ENCODE assay signal across 8 cellular contexts in the genomic region with DNA sequence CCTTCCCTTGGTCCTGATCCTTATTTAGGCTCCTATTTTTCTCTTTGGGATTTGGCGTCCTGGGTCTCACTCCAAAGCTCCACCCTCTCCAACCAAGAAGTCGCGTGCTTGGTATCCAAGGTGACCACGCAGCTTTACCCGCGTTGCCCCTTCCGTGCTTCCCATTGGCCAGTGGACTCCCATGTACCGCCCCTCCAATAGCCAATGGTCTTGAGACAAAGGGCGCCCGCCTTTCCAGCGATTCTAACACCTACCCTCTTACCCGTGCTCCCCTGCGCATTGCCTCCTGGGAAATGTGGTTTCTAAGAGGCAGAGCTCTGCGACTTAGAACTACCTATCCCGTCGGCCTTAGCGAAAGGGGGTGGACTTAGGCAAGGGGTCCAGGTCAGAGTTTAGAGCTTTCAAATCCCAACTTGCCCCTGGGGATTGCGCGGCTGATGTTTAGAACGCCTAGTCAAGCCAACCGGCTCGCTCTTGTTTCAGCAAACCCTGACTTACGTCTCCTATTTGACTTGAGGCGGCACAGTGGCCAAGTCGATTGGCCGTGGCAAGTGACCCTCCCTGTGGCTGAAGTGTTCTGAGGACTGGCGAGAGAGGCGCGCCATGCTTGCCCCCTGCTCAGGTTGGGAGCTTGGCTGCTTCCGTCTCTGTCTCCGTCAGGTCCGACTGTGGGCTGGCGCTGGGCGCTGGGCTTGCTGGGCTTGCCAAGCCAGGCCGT. TPM values are rescaled to one million over a fixed set of nuclear protein-coding genes. Genes with fewer than 3 reads are reported as not detected.
A peak's percentile ranks its signal among the peaks of the same experiment; 100 is the strongest.
DNase-seq lines count a peak whose midpoint lies in the region; ATAC-seq and TF ChIP-seq lines count a peak whose summit lies in the region.
"Not testable (repeated sequence)": the region's sequence is repeated elsewhere in the genome, so short reads cannot be mapped to it uniquely, and the experiment has no call there.

Gene FAM185A (plus strand): TSS at position 395 of the 718 bp plus-strand sequence. CDS start 209 bp downstream, at position 604.

- not testable (repeated sequence) for H3K27me3 ChIP-seq in endodermal cell (ENCODE audit: control insufficient read depth, insufficient read depth, low read length, poor library complexity, severe bottlenecking); mesenchymal stem cell (ENCODE audit: control insufficient read depth in 1 of 2, insufficient read depth in 1 of 2, low read length in 2 of 2)

- peak within 1 kb of the TSS in 1 of 2 experiments; percentile 1 for H3K14ac ChIP-seq in mesenchymal stem cell (ENCODE audit: low read length in 2 of 2)

- not testable (repeated sequence) for H3K4me1 ChIP-seq in endodermal cell (ENCODE audit: control insufficient read depth, insufficient read depth, low read length); mesenchymal stem cell (ENCODE audit: control insufficient read depth, insufficient read depth, low read depth, low read length)

- H2BK120ac ChIP-seq in mesenchymal stem cell (ENCODE audit: low read depth, low read length), result not testable (repeated sequence)

- not testable (repeated sequence) for H4K8ac ChIP-seq in mesenchymal stem cell (ENCODE audit: low read length)

- not testable (repeated sequence) for H3K9me3 ChIP-seq in endodermal cell (ENCODE audit: control insufficient read depth, low read length); mesenchymal stem cell (ENCODE audit: control insufficient read depth, low read length)

- not testable (repeated sequence) for H3K23ac ChIP-seq in mesenchymal stem cell (ENCODE audit: low read length in 2 of 2)

- not testable (repeated sequence) for H2BK5ac ChIP-seq in mesenchymal stem cell (ENCODE audit: low read depth, low read length, poor library complexity, severe bottlenecking)

- not testable (repeated sequence) for TF ChIP-seq CTCF in endodermal cell (conservative IDR thresholded peaks at IDR 0.05)

- H3K9ac ChIP-seq in endodermal cell (ENCODE audit: extremely low read depth, low read length, poor library complexity, severe bottlenecking) (peak within 1 kb of the TSS; percentile 41), mesenchymal stem cell (ENCODE audit: low read length) (peak within 1 kb of the TSS; percentile 86)

- H2AK5ac ChIP-seq in mesenchymal stem cell (ENCODE audit: low read length, severe bottlenecking), result not testable (repeated sequence)

- H3K27ac Mint-ChIP-seq in endodermal cell, result peak within 1 kb of the TSS; percentile 92

- not testable (repeated sequence) for H3K9me3 Mint-ChIP-seq in endodermal cell

- ATAC-seq in GM21390 (IDR thresholded peaks at IDR 0.05; ENCODE audit: unreplicated experiment), result peak; percentile 98

- not testable (repeated sequence) for H3K4ac ChIP-seq in mesenchymal stem cell (ENCODE audit: low read depth in 1 of 2, low read length in 2 of 2)

- H2BK15ac ChIP-seq in mesenchymal stem cell (ENCODE audit: low read depth, poor library complexity, severe bottlenecking), result not testable (repeated sequence)

- in situ Hi-C loops in Caki2 (cut with HindIII; ENCODE audit: low pct_unique_long_range_greater_than_20kb, low sequenced_read_pairs), result not testable (repeated sequence)

- H4K91ac ChIP-seq in mesenchymal stem cell (ENCODE audit: low read length), result not testable (repeated sequence)

- not testable (repeated sequence) for H3K79me1 ChIP-seq in mesenchymal stem cell (replicated peaks; ENCODE audit: low read length, poor library complexity, severe bottlenecking)

- not testable (repeated sequence) for H3K18ac ChIP-seq in mesenchymal stem cell (ENCODE audit: low read depth in 1 of 2, low read length in 2 of 2)

- not testable (repeated sequence) for H3K36me3 ChIP-seq in endodermal cell (ENCODE audit: control insufficient read depth, insufficient read depth, low read length); mesenchymal stem cell (ENCODE audit: control insufficient read depth in 1 of 2, insufficient read depth in 2 of 2, low read depth in 1 of 2, low read length in 2 of 2)

- not testable (repeated sequence) for H3K27me3 Mint-ChIP-seq in endodermal cell (ENCODE audit: insufficient read depth)

- DNase-seq in Caki2 (ENCODE audit: low read depth) (peak; percentile 98), HUDEP-2 (lab: John Stamatoyannopoulos, UW; ENCODE audit: unreplicated experiment in 76 of 76) (peak; percentile 26 to 99 (median 97)), NOMO-1 treated with dmso at 0.1 percent for 144 hours (lab: John Stamatoyannopoulos, UW; ENCODE audit: unreplicated experiment) (peak; percentile 90), endodermal cell (peak; percentile 100), mesenchymal stem cell (peak; percentile 100)
- peak; percentile 89 for DNase-seq in activated CD8-positive, alpha-beta memory T cell treated with anti-CD3 and anti-CD28 coated beads, Interleukin-2, amount 50 U/mL, for 1 hour (ENCODE audit: extremely low read depth)
- DNase-seq in stimulated activated CD8-positive, alpha-beta memory T cell treated with anti-CD3 and anti-CD28 coated beads, Interleukin-12 subunit alpha, Interleukin-12 subunit beta, amount 100 ng/mL, for 24 hours (ENCODE audit: extremely low read depth), result peak; percentile 91

- H3K4me2 ChIP-seq in mesenchymal stem cell (ENCODE audit: low read length, poor library complexity, severe bottlenecking), result peak within 1 kb of the TSS; percentile 64

- WGBS in endodermal cell (ENCODE audit: insufficient coverage in 1 of 2, insufficient read length in 1 of 2), 2 experiments, result 0% methylated on average over 6 to 32 of the region's 35 CpGs
- WGBS in mesenchymal stem cell, result under 1% methylated on average over 22 of the region's 35 CpGs

- peak within 1 kb of the TSS; percentile 87 for H3K4me3 ChIP-seq in endodermal cell (ENCODE audit: low read length)
- H3K4me3 ChIP-seq in mesenchymal stem cell (ENCODE audit: insufficient read depth in 1 of 2, low read depth in 1 of 2, low read length in 2 of 2), result peak within 1 kb of the TSS; percentile 69 to 86

- H2BK12ac ChIP-seq in mesenchymal stem cell (ENCODE audit: low read length in 2 of 2), result not testable (repeated sequence)

- not testable (repeated sequence) for H3K27ac ChIP-seq in endodermal cell (ENCODE audit: low read depth, low read length); mesenchymal stem cell (ENCODE audit: low read length, poor library complexity, severe bottlenecking)

- not testable (repeated sequence) for H3K36me3 Mint-ChIP-seq in endodermal cell (ENCODE audit: low read depth)

- peak within 1 kb of the TSS; percentile 80 for H3K4me3 Mint-ChIP-seq in endodermal cell

- H3K4me1 Mint-ChIP-seq in endodermal cell, result not testable (repeated sequence)

- H2AFZ ChIP-seq in mesenchymal stem cell (ENCODE audit: low read depth, low read length), result peak within 1 kb of the TSS; percentile 56

RNA-seq across cellular contexts. Expression of gene FAM185A, which starts in this region (rescaled TPM):
- total RNA-seq in Caki2 (2014; rRNA removed; shearing (Covaris generic); ENCODE audit: low replicate concordance), result 4.3 and 5.0 TPM in 2 replicates
- 1 to 10 TPM; 5.6 to 7.8 TPM for total RNA-seq in endodermal cell
- 5.3 TPM for polyA plus RNA-seq in endodermal cell (2013, experiment 1 of 2)
- polyA plus RNA-seq in endodermal cell (2013, experiment 2 of 2), result 4.6 TPM
- 2.0 TPM for polyA plus RNA-seq in mesenchymal stem cell (2013, experiment 1 of 2)
- 2.1 TPM for polyA plus RNA-seq in mesenchymal stem cell (2013, experiment 2 of 2)
